1 cellular context compared by ENCODE assay signal in the genomic region with DNA sequence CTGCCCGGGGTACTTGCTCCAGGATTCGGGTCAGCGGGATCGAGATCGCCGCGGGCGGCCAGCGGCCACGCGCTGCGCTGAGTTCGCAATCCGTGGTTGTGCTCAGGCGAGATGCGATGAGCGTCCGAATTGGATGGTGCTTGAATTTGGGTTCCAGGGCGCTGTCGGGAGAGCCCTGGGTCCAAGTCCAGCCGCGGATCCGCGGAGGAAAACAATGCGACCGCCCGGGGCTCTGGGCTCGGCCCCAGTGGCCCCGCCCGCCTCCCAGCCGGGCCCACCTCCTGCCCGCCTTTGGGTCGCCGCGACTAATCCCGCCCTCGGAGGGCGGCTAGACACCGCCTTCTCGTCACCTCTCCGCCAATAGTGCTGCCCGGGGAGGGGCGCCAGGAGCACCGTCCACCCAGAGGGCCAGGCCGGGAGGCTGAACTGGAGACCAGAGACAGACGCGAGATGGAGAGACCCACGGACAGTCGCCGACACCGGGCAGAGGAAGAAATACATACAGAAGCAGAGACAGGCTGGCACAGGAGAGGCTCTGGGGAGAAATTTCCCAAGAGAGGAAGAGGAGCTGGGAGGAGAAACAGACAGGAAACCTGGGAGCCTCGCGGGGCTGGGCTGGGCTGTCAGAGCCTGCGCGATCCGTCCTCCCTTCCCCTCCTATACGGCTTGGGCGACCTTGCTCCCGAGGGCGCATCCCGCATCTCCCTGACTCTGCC.
A peak's percentile ranks its signal among the peaks of the same experiment; 100 is the strongest.
TF ChIP-seq lines count a peak whose summit lies in the region.

A gene with protein sequence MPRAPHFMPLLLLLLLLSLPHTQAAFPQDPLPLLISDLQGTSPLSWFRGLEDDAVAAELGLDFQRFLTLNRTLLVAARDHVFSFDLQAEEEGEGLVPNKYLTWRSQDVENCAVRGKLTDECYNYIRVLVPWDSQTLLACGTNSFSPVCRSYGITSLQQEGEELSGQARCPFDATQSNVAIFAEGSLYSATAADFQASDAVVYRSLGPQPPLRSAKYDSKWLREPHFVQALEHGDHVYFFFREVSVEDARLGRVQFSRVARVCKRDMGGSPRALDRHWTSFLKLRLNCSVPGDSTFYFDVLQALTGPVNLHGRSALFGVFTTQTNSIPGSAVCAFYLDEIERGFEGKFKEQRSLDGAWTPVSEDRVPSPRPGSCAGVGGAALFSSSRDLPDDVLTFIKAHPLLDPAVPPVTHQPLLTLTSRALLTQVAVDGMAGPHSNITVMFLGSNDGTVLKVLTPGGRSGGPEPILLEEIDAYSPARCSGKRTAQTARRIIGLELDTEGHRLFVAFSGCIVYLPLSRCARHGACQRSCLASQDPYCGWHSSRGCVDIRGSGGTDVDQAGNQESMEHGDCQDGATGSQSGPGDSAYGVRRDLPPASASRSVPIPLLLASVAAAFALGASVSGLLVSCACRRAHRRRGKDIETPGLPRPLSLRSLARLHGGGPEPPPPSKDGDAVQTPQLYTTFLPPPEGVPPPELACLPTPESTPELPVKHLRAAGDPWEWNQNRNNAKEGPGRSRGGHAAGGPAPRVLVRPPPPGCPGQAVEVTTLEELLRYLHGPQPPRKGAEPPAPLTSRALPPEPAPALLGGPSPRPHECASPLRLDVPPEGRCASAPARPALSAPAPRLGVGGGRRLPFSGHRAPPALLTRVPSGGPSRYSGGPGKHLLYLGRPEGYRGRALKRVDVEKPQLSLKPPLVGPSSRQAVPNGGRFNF (minus strand): TSS at position 216 of the 716 bp plus-strand sequence. CDS start 4,010 bp downstream, outside the sequence.

TF ChIP-seq in H1, 55 proteins besides CTCF, POLR2A, EP300 and RAD21:
- no peak for TF ChIP-seq JUND (IDR thresholded peaks at IDR 0.05; ENCODE audit: low read length)
- no peak for TF ChIP-seq SRF (IDR thresholded peaks at IDR 0.05; ENCODE audit: low read depth, low read length)
- TF ChIP-seq EZH2 (IDR thresholded peaks at IDR 0.05; ENCODE audit: low read depth, low read length, severe bottlenecking): no peak
- no peak for TF ChIP-seq TCF12 (IDR thresholded peaks at IDR 0.05; ENCODE audit: low read depth, low read length)
- TF ChIP-seq TBP (IDR thresholded peaks at IDR 0.05; ENCODE audit: low read depth, low read length): 0 out of 2 replicates have a peak, but pooled peaks have one; percentile 23
- TF ChIP-seq CHD2 (IDR thresholded peaks at IDR 0.05; ENCODE audit: low read length): peak; percentile 12; the same call in 1 of the 2 replicates
- TF ChIP-seq, protein P1, sequence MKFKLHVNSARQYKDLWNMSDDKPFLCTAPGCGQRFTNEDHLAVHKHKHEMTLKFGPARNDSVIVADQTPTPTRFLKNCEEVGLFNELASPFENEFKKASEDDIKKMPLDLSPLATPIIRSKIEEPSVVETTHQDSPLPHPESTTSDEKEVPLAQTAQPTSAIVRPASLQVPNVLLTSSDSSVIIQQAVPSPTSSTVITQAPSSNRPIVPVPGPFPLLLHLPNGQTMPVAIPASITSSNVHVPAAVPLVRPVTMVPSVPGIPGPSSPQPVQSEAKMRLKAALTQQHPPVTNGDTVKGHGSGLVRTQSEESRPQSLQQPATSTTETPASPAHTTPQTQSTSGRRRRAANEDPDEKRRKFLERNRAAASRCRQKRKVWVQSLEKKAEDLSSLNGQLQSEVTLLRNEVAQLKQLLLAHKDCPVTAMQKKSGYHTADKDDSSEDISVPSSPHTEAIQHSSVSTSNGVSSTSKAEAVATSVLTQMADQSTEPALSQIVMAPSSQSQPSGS (IDR thresholded peaks at IDR 0.05; ENCODE audit: low read length): no peak
- TF ChIP-seq SP4 (IDR thresholded peaks at IDR 0.05; ENCODE audit: low read length): no peak
- no peak for TF ChIP-seq BACH1 (IDR thresholded peaks at IDR 0.05; ENCODE audit: low read length)
- no peak for TF ChIP-seq SP2 (IDR thresholded peaks at IDR 0.05; ENCODE audit: low read length)
- no peak for TF ChIP-seq RFX5 (IDR thresholded peaks at IDR 0.05; ENCODE audit: borderline replicate concordance, low read depth, low read length)
- peak; percentile 28 for TF ChIP-seq TAF7 (optimal IDR thresholded peaks at IDR 0.05; ENCODE audit: borderline replicate concordance, low read depth, low read length)
- no peak for TF ChIP-seq SIRT6 (IDR thresholded peaks at IDR 0.05; ENCODE audit: low read length)
- TF ChIP-seq SP1 (IDR thresholded peaks at IDR 0.05; ENCODE audit: low read depth, low read length): peak; percentile 41; the same call in 1 of the 2 replicates
- TF ChIP-seq, protein P2, sequence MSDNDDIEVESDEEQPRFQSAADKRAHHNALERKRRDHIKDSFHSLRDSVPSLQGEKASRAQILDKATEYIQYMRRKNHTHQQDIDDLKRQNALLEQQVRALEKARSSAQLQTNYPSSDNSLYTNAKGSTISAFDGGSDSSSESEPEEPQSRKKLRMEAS (IDR thresholded peaks at IDR 0.05): peak; percentile 33
- TF ChIP-seq, protein P3, sequence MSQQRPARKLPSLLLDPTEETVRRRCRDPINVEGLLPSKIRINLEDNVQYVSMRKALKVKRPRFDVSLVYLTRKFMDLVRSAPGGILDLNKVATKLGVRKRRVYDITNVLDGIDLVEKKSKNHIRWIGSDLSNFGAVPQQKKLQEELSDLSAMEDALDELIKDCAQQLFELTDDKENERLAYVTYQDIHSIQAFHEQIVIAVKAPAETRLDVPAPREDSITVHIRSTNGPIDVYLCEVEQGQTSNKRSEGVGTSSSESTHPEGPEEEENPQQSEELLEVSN (IDR thresholded peaks at IDR 0.05): peak; percentile 27
- TF ChIP-seq HDAC2 (IDR thresholded peaks at IDR 0.05; ENCODE audit: borderline replicate concordance in 1 of 2, low read depth in 2 of 2, low read length in 2 of 2): no peak
- peak; percentile 57 for TF ChIP-seq SAP30 (IDR thresholded peaks at IDR 0.05; ENCODE audit: insufficient read depth, insufficient replicate concordance, low read length)
- TF ChIP-seq NRF1 (IDR thresholded peaks at IDR 0.05; ENCODE audit: low read depth, low read length): no peak
- TF ChIP-seq CEBPB (IDR thresholded peaks at IDR 0.05; ENCODE audit: low read depth, low read length): no peak
- no peak for TF ChIP-seq BCL11A (IDR thresholded peaks at IDR 0.05; ENCODE audit: low read depth in 2 of 2, low read length in 2 of 2)
- TF ChIP-seq KDM5A (IDR thresholded peaks at IDR 0.05; ENCODE audit: low read length): no peak
- no peak for TF ChIP-seq TEAD4 (IDR thresholded peaks at IDR 0.05; ENCODE audit: low read depth, low read length)
- TF ChIP-seq TAF1 (IDR thresholded peaks at IDR 0.05; ENCODE audit: low read depth, low read length): peak; percentile 64
- no peak for TF ChIP-seq YY1 (IDR thresholded peaks at IDR 0.05; ENCODE audit: low read depth, low read length)
- no peak for TF ChIP-seq MAFK (IDR thresholded peaks at IDR 0.05; ENCODE audit: low read depth, low read length)
- TF ChIP-seq CHD1 (IDR thresholded peaks at IDR 0.05; ENCODE audit: low read depth, low read length): no peak
- TF ChIP-seq PHF8 (conservative IDR thresholded peaks at IDR 0.05; ENCODE audit: low read depth, low read length): peak; percentile 34; the same call in 1 of the 2 replicates
- TF ChIP-seq RXRA (IDR thresholded peaks at IDR 0.05; ENCODE audit: insufficient read depth, low read depth, low read length): no peak
- TF ChIP-seq ASH2L (IDR thresholded peaks at IDR 0.05; ENCODE audit: low read length): peak; percentile 85
- TF ChIP-seq CTBP2 (IDR thresholded peaks at IDR 0.05; ENCODE audit: borderline replicate concordance, insufficient read depth, insufficient read length, low read length): no peak
- TF ChIP-seq JUN (IDR thresholded peaks at IDR 0.05; ENCODE audit: low read depth, low read length): no peak
- 0 out of 4 replicates have a peak, but pooled peaks have one; percentile 57 to 60 for TF ChIP-seq SIN3A (conservative IDR thresholded peaks at IDR 0.05 in 1 of 2, IDR thresholded peaks at IDR 0.05 in 1 of 2; ENCODE audit: low read depth in 1 of 2, low read length in 2 of 2)
- TF ChIP-seq, protein P4, sequence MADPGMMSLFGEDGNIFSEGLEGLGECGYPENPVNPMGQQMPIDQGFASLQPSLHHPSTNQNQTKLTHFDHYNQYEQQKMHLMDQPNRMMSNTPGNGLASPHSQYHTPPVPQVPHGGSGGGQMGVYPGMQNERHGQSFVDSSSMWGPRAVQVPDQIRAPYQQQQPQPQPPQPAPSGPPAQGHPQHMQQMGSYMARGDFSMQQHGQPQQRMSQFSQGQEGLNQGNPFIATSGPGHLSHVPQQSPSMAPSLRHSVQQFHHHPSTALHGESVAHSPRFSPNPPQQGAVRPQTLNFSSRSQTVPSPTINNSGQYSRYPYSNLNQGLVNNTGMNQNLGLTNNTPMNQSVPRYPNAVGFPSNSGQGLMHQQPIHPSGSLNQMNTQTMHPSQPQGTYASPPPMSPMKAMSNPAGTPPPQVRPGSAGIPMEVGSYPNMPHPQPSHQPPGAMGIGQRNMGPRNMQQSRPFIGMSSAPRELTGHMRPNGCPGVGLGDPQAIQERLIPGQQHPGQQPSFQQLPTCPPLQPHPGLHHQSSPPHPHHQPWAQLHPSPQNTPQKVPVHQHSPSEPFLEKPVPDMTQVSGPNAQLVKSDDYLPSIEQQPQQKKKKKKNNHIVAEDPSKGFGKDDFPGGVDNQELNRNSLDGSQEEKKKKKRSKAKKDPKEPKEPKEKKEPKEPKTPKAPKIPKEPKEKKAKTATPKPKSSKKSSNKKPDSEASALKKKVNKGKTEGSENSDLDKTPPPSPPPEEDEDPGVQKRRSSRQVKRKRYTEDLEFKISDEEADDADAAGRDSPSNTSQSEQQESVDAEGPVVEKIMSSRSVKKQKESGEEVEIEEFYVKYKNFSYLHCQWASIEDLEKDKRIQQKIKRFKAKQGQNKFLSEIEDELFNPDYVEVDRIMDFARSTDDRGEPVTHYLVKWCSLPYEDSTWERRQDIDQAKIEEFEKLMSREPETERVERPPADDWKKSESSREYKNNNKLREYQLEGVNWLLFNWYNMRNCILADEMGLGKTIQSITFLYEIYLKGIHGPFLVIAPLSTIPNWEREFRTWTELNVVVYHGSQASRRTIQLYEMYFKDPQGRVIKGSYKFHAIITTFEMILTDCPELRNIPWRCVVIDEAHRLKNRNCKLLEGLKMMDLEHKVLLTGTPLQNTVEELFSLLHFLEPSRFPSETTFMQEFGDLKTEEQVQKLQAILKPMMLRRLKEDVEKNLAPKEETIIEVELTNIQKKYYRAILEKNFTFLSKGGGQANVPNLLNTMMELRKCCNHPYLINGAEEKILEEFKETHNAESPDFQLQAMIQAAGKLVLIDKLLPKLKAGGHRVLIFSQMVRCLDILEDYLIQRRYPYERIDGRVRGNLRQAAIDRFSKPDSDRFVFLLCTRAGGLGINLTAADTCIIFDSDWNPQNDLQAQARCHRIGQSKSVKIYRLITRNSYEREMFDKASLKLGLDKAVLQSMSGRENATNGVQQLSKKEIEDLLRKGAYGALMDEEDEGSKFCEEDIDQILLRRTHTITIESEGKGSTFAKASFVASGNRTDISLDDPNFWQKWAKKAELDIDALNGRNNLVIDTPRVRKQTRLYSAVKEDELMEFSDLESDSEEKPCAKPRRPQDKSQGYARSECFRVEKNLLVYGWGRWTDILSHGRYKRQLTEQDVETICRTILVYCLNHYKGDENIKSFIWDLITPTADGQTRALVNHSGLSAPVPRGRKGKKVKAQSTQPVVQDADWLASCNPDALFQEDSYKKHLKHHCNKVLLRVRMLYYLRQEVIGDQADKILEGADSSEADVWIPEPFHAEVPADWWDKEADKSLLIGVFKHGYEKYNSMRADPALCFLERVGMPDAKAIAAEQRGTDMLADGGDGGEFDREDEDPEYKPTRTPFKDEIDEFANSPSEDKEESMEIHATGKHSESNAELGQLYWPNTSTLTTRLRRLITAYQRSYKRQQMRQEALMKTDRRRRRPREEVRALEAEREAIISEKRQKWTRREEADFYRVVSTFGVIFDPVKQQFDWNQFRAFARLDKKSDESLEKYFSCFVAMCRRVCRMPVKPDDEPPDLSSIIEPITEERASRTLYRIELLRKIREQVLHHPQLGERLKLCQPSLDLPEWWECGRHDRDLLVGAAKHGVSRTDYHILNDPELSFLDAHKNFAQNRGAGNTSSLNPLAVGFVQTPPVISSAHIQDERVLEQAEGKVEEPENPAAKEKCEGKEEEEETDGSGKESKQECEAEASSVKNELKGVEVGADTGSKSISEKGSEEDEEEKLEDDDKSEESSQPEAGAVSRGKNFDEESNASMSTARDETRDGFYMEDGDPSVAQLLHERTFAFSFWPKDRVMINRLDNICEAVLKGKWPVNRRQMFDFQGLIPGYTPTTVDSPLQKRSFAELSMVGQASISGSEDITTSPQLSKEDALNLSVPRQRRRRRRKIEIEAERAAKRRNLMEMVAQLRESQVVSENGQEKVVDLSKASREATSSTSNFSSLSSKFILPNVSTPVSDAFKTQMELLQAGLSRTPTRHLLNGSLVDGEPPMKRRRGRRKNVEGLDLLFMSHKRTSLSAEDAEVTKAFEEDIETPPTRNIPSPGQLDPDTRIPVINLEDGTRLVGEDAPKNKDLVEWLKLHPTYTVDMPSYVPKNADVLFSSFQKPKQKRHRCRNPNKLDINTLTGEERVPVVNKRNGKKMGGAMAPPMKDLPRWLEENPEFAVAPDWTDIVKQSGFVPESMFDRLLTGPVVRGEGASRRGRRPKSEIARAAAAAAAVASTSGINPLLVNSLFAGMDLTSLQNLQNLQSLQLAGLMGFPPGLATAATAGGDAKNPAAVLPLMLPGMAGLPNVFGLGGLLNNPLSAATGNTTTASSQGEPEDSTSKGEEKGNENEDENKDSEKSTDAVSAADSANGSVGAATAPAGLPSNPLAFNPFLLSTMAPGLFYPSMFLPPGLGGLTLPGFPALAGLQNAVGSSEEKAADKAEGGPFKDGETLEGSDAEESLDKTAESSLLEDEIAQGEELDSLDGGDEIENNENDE (IDR thresholded peaks at IDR 0.05; ENCODE audit: insufficient replicate concordance, low read length): no peak
- TF ChIP-seq RNF2 (IDR thresholded peaks at IDR 0.05; ENCODE audit: borderline replicate concordance, low read depth, low read length, missing control alignments, poor library complexity, severe bottlenecking): no peak
